23 cellular contexts compared by ENCODE assay signal in genomic region chr6:164331026-164331425, GRCh38.
"Had no signal": no experiment of that assay in that cellular context is flagged by ENCODE, and none has a peak within 500 bp of the region (broad histone marks: within the 10 kb centered on the region; RNA-seq: fewer than 3 reads in every experiment).

No MANE protein-coding gene starts in this region.

- H3K9me3 ChIP-seq: gastrocnemius medialis, heart left ventricle, left lung, right atrium auricular region, suprapubic skin, transverse colon had no signal

- H3K27me3 ChIP-seq: brain microvascular endothelial cell, gastrocnemius medialis, heart left ventricle, left lung, right atrium auricular region, suprapubic skin, transverse colon had no signal

- H3K4me3 ChIP-seq: gastrocnemius medialis, heart left ventricle, left lung, right atrium auricular region, suprapubic skin, transverse colon had no signal

- H3K36me3 ChIP-seq: brain microvascular endothelial cell, gastrocnemius medialis, heart left ventricle, left lung, right atrium auricular region, suprapubic skin, transverse colon had no signal

- ATAC-seq: gastrocnemius medialis; heart left ventricle; left lung; stimulated activated naive CD8-positive, alpha-beta T cell treated with anti-CD3 and anti-CD28 coated beads, Interleukin-15, amount 100 ng/mL, for 72 hours had no signal

- DNase-seq: activated CD4-positive, alpha-beta T cell treated with anti-CD3 and anti-CD28 coated beads, Interleukin-2, amount 50 U/mL, for 1 hour; activated CD4-positive, CD25-positive, alpha-beta regulatory T cell treated with anti-CD3 and anti-CD28 coated beads, Interleukin-2, amount 50 U/mL, for 72 hours; activated CD8-positive, alpha-beta memory T cell treated with anti-CD3 and anti-CD28 coated beads for 24 hours; activated CD8-positive, alpha-beta memory T cell treated with anti-CD3 and anti-CD28 coated beads, Interleukin-2, amount 50 U/mL, for 48 hours; activated effector memory CD4-positive, alpha-beta T cell treated with anti-CD3 and anti-CD28 coated beads, Interleukin-2, amount 50 U/mL, for 16 hours; activated naive CD4-positive, alpha-beta T cell treated with anti-CD3 and anti-CD28 coated beads, Interleukin-2, amount 50 U/mL, for 16 hours; activated T-cell treated with anti-CD3 and anti-CD28 coated beads, Interleukin-2, amount 50 U/mL, for 48 hours; aorta; brain microvascular endothelial cell; central memory CD4-positive, alpha-beta T cell; erythroblast; gastrocnemius medialis; heart left ventricle; left lung; nephron progenitor cell; stimulated activated CD4-positive, alpha-beta T cell treated with anti-CD3 and anti-CD28 coated beads, Interleukin-15, amount 100 ng/mL, for 24 hours; stimulated activated CD4-positive, alpha-beta T cell treated with anti-CD3 and anti-CD28 coated beads, Interleukin-4, amount 100 ng/mL, for 1 hour; stimulated activated naive CD8-positive, alpha-beta T cell treated with anti-CD3 and anti-CD28 coated beads, Interleukin-15, amount 100 ng/mL, for 72 hours; T1000; transverse colon had no signal

- H3K4me1 ChIP-seq: gastrocnemius medialis, left lung, right atrium auricular region, suprapubic skin, transverse colon had no signal

- H3K27ac ChIP-seq: brain microvascular endothelial cell, gastrocnemius medialis, heart left ventricle, left lung, right atrium auricular region, suprapubic skin, transverse colon, VCaP had no signal
